ENCODE assay signal across 1 cellular context in genomic region chr12:47886471-47887240, GRCh38.
TF ChIP-seq lines count a peak whose summit lies in the region.

No MANE protein-coding gene starts in this region.

TF ChIP-seq in IMR-90, 13 proteins besides CTCF, POLR2A, EP300 and RAD21 (continued from another document):
- TF ChIP-seq MAFK (IDR thresholded peaks at IDR 0.05; ENCODE audit: low read depth, low read length), result no peak
- TF ChIP-seq MXI1 (IDR thresholded peaks at IDR 0.05; ENCODE audit: borderline replicate concordance, low read depth, low read length), result no peak
- TF ChIP-seq CEBPB (IDR thresholded peaks at IDR 0.05; ENCODE audit: low read depth, low read length), result no peak
- TF ChIP-seq USF2 (IDR thresholded peaks at IDR 0.05; ENCODE audit: low read depth, low read length), result no peak
